In genomic region chr17:17824780-17825614, GRCh38 we compare ENCODE assay signal across 8 cellular contexts. TPM values are rescaled to one million over a fixed set of nuclear protein-coding genes. Genes with fewer than 3 reads are reported as not detected.
DNase-seq lines count a peak whose midpoint lies in the region; ATAC-seq and TF ChIP-seq lines count a peak whose summit lies in the region.

No MANE protein-coding gene starts in this region.

- peaks cover 39% of the 10 kb centered on the region for H3K36me3 Mint-ChIP-seq in Caco-2 (ENCODE audit: insufficient read depth, unreplicated experiment)

- H3K36me3 ChIP-seq in Caco-2 (ENCODE audit: control insufficient read depth, insufficient read depth, low read length) (peaks cover 1% of the 10 kb centered on the region; the same call in 1 of the 2 replicates), NT2/D1 (ENCODE audit: insufficient read depth, insufficient read length, low read length) (peaks cover 18% of the 10 kb centered on the region), neutrophil (no peaks in the 10 kb centered on the region)
- H3K36me3 ChIP-seq in effector memory CD4-positive, alpha-beta T cell (ENCODE audit: control insufficient read depth, insufficient read depth, low read length), result no peaks in the 10 kb centered on the region

- DNase-seq in Caco-2 (no peak), NT2/D1 (ENCODE audit: low read depth, low spot score) (no peak), HCEC 1CT (no peak), NK-92 (lab: John Stamatoyannopoulos, UW; ENCODE audit: unreplicated experiment) (no peak), NCI-H2227 treated with DMSO at 0.1 percent for 48 hours (lab: John Stamatoyannopoulos, UW) (no peak)
- no peak for DNase-seq in effector memory CD4-positive, alpha-beta T cell

- no peaks in the 10 kb centered on the region for H3K27me3 Mint-ChIP-seq in Caco-2 (ENCODE audit: insufficient read depth, unreplicated experiment)

- intact Hi-C loops in Caco-2 (cut with micrococcal nuclease; ENCODE audit: unreplicated experiment), result loop anchor here (1.0 kb wide), 1 partner anchor 9 kb away; no protein-coding TSS in a partner anchor

- CTCF ChIA-PET in Caco-2 (lab: Charles Lee), result interaction anchor here (0.7 kb wide), 1 partner anchor 169 kb away, joined by 3 read pairs; no protein-coding TSS in a partner anchor

- ATAC-seq in GM21515 (IDR thresholded peaks at IDR 0.05; ENCODE audit: unreplicated experiment), result no peak

- H3K27ac ChIP-seq in effector memory CD4-positive, alpha-beta T cell (ENCODE audit: insufficient read depth, low read length, poor library complexity, severe bottlenecking), result peak overlapping the region; percentile 87
- H3K27ac ChIP-seq in neutrophil, result peak overlapping the region; percentile 74

- POLR2A ChIA-PET in Caco-2 (lab: Charles Lee), result interaction anchor here (1.5 to 2.8 kb wide), 2 partner anchors 11 to 12 kb away, joined by 12 to 18 read pairs; partner anchors contain the start of gene SREBF1

- H3K4me3 Mint-ChIP-seq in Caco-2 (ENCODE audit: unreplicated experiment), result peak overlapping the region; percentile 70

- no peak for TF ChIP-seq CTCF in Caco-2 (IDR thresholded peaks at IDR 0.05; ENCODE audit: insufficient read depth in 1 of 2, low read depth in 1 of 2, low read length in 1 of 2, severe bottlenecking in 1 of 2, unreplicated experiment in 1 of 2)
- TF ChIP-seq CTCF in neutrophil (IDR thresholded peaks at IDR 0.05), result no peak

- H3K27me3 ChIP-seq in Caco-2 (replicated peaks; ENCODE audit: control insufficient read depth, insufficient read depth, low read length), result no peaks in the 10 kb centered on the region
- no peaks in the 10 kb centered on the region for H3K27me3 ChIP-seq in NT2/D1 (ENCODE audit: insufficient read depth, insufficient read length)
- H3K27me3 ChIP-seq in effector memory CD4-positive, alpha-beta T cell (replicated peaks; ENCODE audit: control insufficient read depth, insufficient read depth, low read length, poor library complexity, severe bottlenecking), result no peaks in the 10 kb centered on the region
- peaks cover 10% of the 10 kb centered on the region for H3K27me3 ChIP-seq in neutrophil

- peaks cover 30% of the 10 kb centered on the region for H3K4me1 Mint-ChIP-seq in Caco-2 (ENCODE audit: low read depth, unreplicated experiment)

- no peaks in the 10 kb centered on the region for H3K9me3 Mint-ChIP-seq in Caco-2 (ENCODE audit: unreplicated experiment)

- no TSS peak for BruUV-seq in Caco-2 (replicated peaks; lab: Mats Ljungman, UMichigan)

- peaks cover 29% of the 10 kb centered on the region for H3K4me1 ChIP-seq in Caco-2
- H3K4me1 ChIP-seq in NT2/D1 (ENCODE audit: insufficient read depth, insufficient read length), result peaks cover 41% of the 10 kb centered on the region
- peaks cover 63% of the 10 kb centered on the region for H3K4me1 ChIP-seq in effector memory CD4-positive, alpha-beta T cell (ENCODE audit: control insufficient read depth, insufficient read depth, low read length, poor library complexity, severe bottlenecking)
- H3K4me1 ChIP-seq in neutrophil (ENCODE audit: control insufficient read depth in 1 of 2, insufficient read depth in 1 of 2, low read depth in 1 of 2, low read length in 1 of 2), result peaks cover 37 to 41% of the 10 kb centered on the region in 2 experiments

- H3K27ac Mint-ChIP-seq in Caco-2 (ENCODE audit: unreplicated experiment), result peak overlapping the region; percentile 76

- H3K9ac ChIP-seq in NT2/D1 (ENCODE audit: insufficient read length, low read depth), result peak overlapping the region; percentile 67

- H3K9me3 ChIP-seq in Caco-2, result no peaks in the 10 kb centered on the region
- H3K9me3 ChIP-seq in NT2/D1 (ENCODE audit: insufficient read depth, low read length), result no peaks in the 10 kb centered on the region
- no peaks in the 10 kb centered on the region for H3K9me3 ChIP-seq in effector memory CD4-positive, alpha-beta T cell (ENCODE audit: control insufficient read depth, low read length)
- H3K9me3 ChIP-seq in neutrophil, result no peaks in the 10 kb centered on the region

- H3K4me3 ChIP-seq in Caco-2 (ENCODE audit: low read depth, low read length), result no peak overlapping the region
- H3K4me3 ChIP-seq in NT2/D1 (ENCODE audit: insufficient read length, low read depth), result no peak overlapping the region
- no peak overlapping the region for H3K4me3 ChIP-seq in effector memory CD4-positive, alpha-beta T cell (ENCODE audit: insufficient read depth, low read depth, low read length, poor library complexity, severe bottlenecking)
- H3K4me3 ChIP-seq in neutrophil (ENCODE audit: low read depth in 1 of 2, low read length in 1 of 2), result no peak overlapping the region

RNA-seq across cellular contexts. Expression of gene SREBF1, which starts 11.8 kb away (rescaled TPM):
- total RNA-seq in Caco-2 (2022), result 109 and 118 TPM in 2 replicates
